ENCODE assay signal across 8 cellular contexts in genomic region chr3:10116138-10116460, GRCh38. TPM values are rescaled to one million over a fixed set of nuclear protein-coding genes. Genes with fewer than 3 reads are reported as not detected.
DNase-seq lines count a peak whose midpoint lies in the region; ATAC-seq and TF ChIP-seq lines count a peak whose summit lies in the region.

No MANE protein-coding gene starts in this region.

- ATAC-seq in activated naive CD4-positive, alpha-beta T cell treated with anti-CD3 and anti-CD28 coated beads, Interleukin-2, amount 50 U/mL, for 72 hours, result no peak
- ATAC-seq in HG03196 (IDR thresholded peaks at IDR 0.05; ENCODE audit: unreplicated experiment), result no peak

- H3K4me2 ChIP-seq in smooth muscle cell, result peak overlapping the region; percentile 83

- WGBS in smooth muscle cell (ENCODE audit: low lambda C conversion rate), result 3% methylated on average over 10 of the region's 10 CpGs

- H3K27me3 ChIP-seq in iPS-18a (ENCODE audit: control insufficient read depth, insufficient read depth, low read length) (no peaks in the 10 kb centered on the region), smooth muscle cell (ENCODE audit: low read depth) (no peaks in the 10 kb centered on the region)

- H3K79me2 ChIP-seq in smooth muscle cell (ENCODE audit: low read depth), result peaks cover 56% of the 10 kb centered on the region

- peak overlapping the region; percentile 56 for H2AFZ ChIP-seq in smooth muscle cell (ENCODE audit: low read depth)

- H3K4me1 ChIP-seq in iPS-18a (ENCODE audit: control insufficient read depth, low read depth, low read length), result no peaks in the 10 kb centered on the region
- peaks cover 8% of the 10 kb centered on the region for H3K4me1 ChIP-seq in smooth muscle cell (ENCODE audit: low read depth)

- no peaks in the 10 kb centered on the region for H3K9me3 Mint-ChIP-seq in activated naive CD4-positive, alpha-beta T cell treated with anti-CD3 and anti-CD28 coated beads, Interleukin-2, amount 50 U/mL, for 72 hours

- peak overlapping the region; percentile 97 for H3K4me3 ChIP-seq in iPS-18a (ENCODE audit: low read length)
- H3K4me3 ChIP-seq in smooth muscle cell, result peak overlapping the region; percentile 79

- H3K27ac Mint-ChIP-seq in activated naive CD4-positive, alpha-beta T cell treated with anti-CD3 and anti-CD28 coated beads, Interleukin-2, amount 50 U/mL, for 72 hours, result peak overlapping the region; percentile 95 to 99

- peaks cover 11% of the 10 kb centered on the region for H3K36me3 ChIP-seq in iPS-18a (ENCODE audit: control insufficient read depth, low read depth, low read length)
- H3K36me3 ChIP-seq in smooth muscle cell (ENCODE audit: low read depth), result no peaks in the 10 kb centered on the region

- TF ChIP-seq CTCF in smooth muscle cell (IDR thresholded peaks at IDR 0.05; ENCODE audit: borderline replicate concordance, insufficient read depth, poor library complexity, severe bottlenecking), result no peak

- H3F3A ChIP-seq in smooth muscle cell (ENCODE audit: low read depth), result no peaks in the 10 kb centered on the region

- H3K36me3 Mint-ChIP-seq in activated naive CD4-positive, alpha-beta T cell treated with anti-CD3 and anti-CD28 coated beads, Interleukin-2, amount 50 U/mL, for 72 hours, result peaks cover 15 to 29% of the 10 kb centered on the region in 2 donors

- peak overlapping the region; percentile 76 for H3K9ac ChIP-seq in iPS-18a (ENCODE audit: low read length)
- H3K9ac ChIP-seq in smooth muscle cell (ENCODE audit: low read depth), result peak overlapping the region; percentile 77

- DNase-seq in activated T-cell treated with anti-CD3 and anti-CD28 coated beads for 24 hours (ENCODE audit: low read depth) (peak; percentile 11), HT1080 (ENCODE audit: low read depth) (peak; percentile 55), smooth muscle cell (lab: John Stamatoyannopoulos, UW; ENCODE audit: unreplicated experiment) (no peak)
- no peak for DNase-seq in activated T-cell treated with anti-CD3 and anti-CD28 coated beads, Interleukin-2, amount 50 U/mL, for 48 hours
- no peak for DNase-seq in activated naive CD4-positive, alpha-beta T cell treated with anti-CD3 and anti-CD28 coated beads, Interleukin-2, amount 50 U/mL, for 72 hours (ENCODE audit: low spot score in 2 of 2)
- DNase-seq in activated CD4-positive, alpha-beta T cell treated with anti-CD3 and anti-CD28 coated beads, Interleukin-2, amount 50 U/mL, for 4 hours, result no peak

- H3K27ac ChIP-seq in iPS-18a (ENCODE audit: low read length) (no peak overlapping the region), smooth muscle cell (ENCODE audit: low read depth) (peak overlapping the region; percentile 79)

- H3K9me3 ChIP-seq in iPS-18a (ENCODE audit: control insufficient read depth, low read depth, low read length), result no peaks in the 10 kb centered on the region
- no peaks in the 10 kb centered on the region for H3K9me3 ChIP-seq in smooth muscle cell (replicated peaks; ENCODE audit: low read depth)

- peaks cover 46% of the 10 kb centered on the region for H4K20me1 ChIP-seq in smooth muscle cell (ENCODE audit: low read depth)

RNA-seq across cellular contexts. Expression of gene BRK1, which starts 0.6 kb away (rescaled TPM):
- 103 and 112 TPM in 2 replicates for total RNA-seq in HT1080 (2014; rRNA removed; shearing (Covaris generic))
- 142 and 187 TPM in 2 replicates for polyA plus RNA-seq in HT1080 (2015; cell fraction: cytosol; rRNA removed)
- 50.2 and 54.0 TPM in 2 replicates for polyA plus RNA-seq in HT1080 (2015; cell fraction: nucleus; rRNA removed)
- 10 to 100 TPM; 59.4 to 99.2 TPM for total RNA-seq in activated naive CD4-positive, alpha-beta T cell treated with anti-CD3 and anti-CD28 coated beads, Interleukin-2, amount 50 U/mL, for 72 hours
- total RNA-seq in smooth muscle cell, result 111 and 117 TPM in 2 replicates
- 228 and 231 TPM in 2 replicates for polyA plus RNA-seq in smooth muscle cell

RNA-seq across cellular contexts. Expression of gene FANCD2OS, which starts 8.0 kb away (rescaled TPM):
- not detected in 2 replicates for total RNA-seq in HT1080 (2014; rRNA removed; shearing (Covaris generic))
- polyA plus RNA-seq in HT1080 (2015; cell fraction: cytosol; rRNA removed), result not detected in 2 replicates
- not detected in 2 replicates for polyA plus RNA-seq in HT1080 (2015; cell fraction: nucleus; rRNA removed)
- total RNA-seq in activated naive CD4-positive, alpha-beta T cell treated with anti-CD3 and anti-CD28 coated beads, Interleukin-2, amount 50 U/mL, for 72 hours, result not detected
- not detected in 2 replicates for total RNA-seq in smooth muscle cell
- polyA plus RNA-seq in smooth muscle cell, result not detected in 2 replicates

RNA-seq across cellular contexts. Expression of gene VHL, which starts 25.5 kb away (rescaled TPM):
- total RNA-seq in HT1080 (2014; rRNA removed; shearing (Covaris generic)), result 25.3 and 31.6 TPM in 2 replicates
- polyA plus RNA-seq in HT1080 (2015; cell fraction: cytosol; rRNA removed), result 39.0 and 46.1 TPM in 2 replicates
- 49.6 and 56.7 TPM in 2 replicates for polyA plus RNA-seq in HT1080 (2015; cell fraction: nucleus; rRNA removed)
- 10 to 100 TPM; 53.3 to 58.7 TPM for total RNA-seq in activated naive CD4-positive, alpha-beta T cell treated with anti-CD3 and anti-CD28 coated beads, Interleukin-2, amount 50 U/mL, for 72 hours
- total RNA-seq in smooth muscle cell, result 21.4 and 26.8 TPM in 2 replicates
- polyA plus RNA-seq in smooth muscle cell, result 13.9 and 19.5 TPM in 2 replicates

RNA-seq across cellular contexts. Expression of gene IRAK2, which starts 48.6 kb away (rescaled TPM):
- total RNA-seq in HT1080 (2014; rRNA removed; shearing (Covaris generic)), result 7.5 and 9.1 TPM in 2 replicates
- 10.6 and 11.9 TPM in 2 replicates for polyA plus RNA-seq in HT1080 (2015; cell fraction: cytosol; rRNA removed)
- polyA plus RNA-seq in HT1080 (2015; cell fraction: nucleus; rRNA removed), result 16.5 and 17.8 TPM in 2 replicates
- total RNA-seq in activated naive CD4-positive, alpha-beta T cell treated with anti-CD3 and anti-CD28 coated beads, Interleukin-2, amount 50 U/mL, for 72 hours, result 1 to 10 TPM; 4.3 to 5.4 TPM
- total RNA-seq in smooth muscle cell, result 1.9 and 3.4 TPM in 2 replicates
- 2.8 and 3.3 TPM in 2 replicates for polyA plus RNA-seq in smooth muscle cell

Comparison
In these comparisons a context has a peak if more than half of its experiments do, and no peak if none do; other contexts are left out.
1. DNase-seq: peak in activated T-cell treated with anti-CD3 and anti-CD28 coated beads for 24 hours (single experiment) and HT1080 (single experiment); none in activated T-cell treated with anti-CD3 and anti-CD28 coated beads, Interleukin-2, amount 50 U/mL, for 48 hours (0 of 2), activated naive CD4-positive, alpha-beta T cell treated with anti-CD3 and anti-CD28 coated beads, Interleukin-2, amount 50 U/mL, for 72 hours (0 of 2), smooth muscle cell (single experiment) and activated CD4-positive, alpha-beta T cell treated with anti-CD3 and anti-CD28 coated beads, Interleukin-2, amount 50 U/mL, for 4 hours (0 of 2).